Comparison of ENCODE assay signal across 8 cellular contexts in genomic region chr18:79465392-79465991, GRCh38.
DNase-seq lines count a peak whose midpoint lies in the region; ATAC-seq, FAIRE-seq and TF ChIP-seq lines count a peak whose summit lies in the region.

No MANE protein-coding gene starts in this region.

- H3K18ac ChIP-seq in mesendoderm (ENCODE audit: low read length), result peak overlapping the region; percentile 54

- H2BK15ac ChIP-seq in mesendoderm (replicated peaks; ENCODE audit: low read depth), result no peak overlapping the region

- H4K8ac ChIP-seq in mesendoderm (ENCODE audit: low read depth, low read length), result no peak overlapping the region

- no peaks in the 10 kb centered on the region for H3K79me1 ChIP-seq in mesendoderm (ENCODE audit: low read length)

- H3K27ac ChIP-seq in SJCRH30 (peak overlapping the region; percentile 81), mesendoderm (ENCODE audit: low read depth, low read length) (no peak overlapping the region)

- peak; percentile 83 to 85 for DNase-seq in SJCRH30
- DNase-seq in mesendoderm, result peak; percentile 60
- DNase-seq in H54 (ENCODE audit: insufficient read length, low spot score), result no peak
- no peak for DNase-seq in stimulated activated CD4-positive, alpha-beta T cell treated with anti-CD3 and anti-CD28 coated beads, Interleukin-4, amount 100 ng/mL, for 24 hours
- no peak for DNase-seq in stimulated activated CD4-positive, alpha-beta T cell treated with anti-CD3 and anti-CD28 coated beads, Interleukin-4, amount 100 ng/mL, for 1 hour
- DNase-seq in urothelium cell line (ENCODE audit: low spot score), result no peak

- H3K27me3 ChIP-seq in SJCRH30 (no peaks in the 10 kb centered on the region), mesendoderm (ENCODE audit: insufficient read depth, low read length, poor library complexity) (no peaks in the 10 kb centered on the region)

- FAIRE-seq in H54 (lab: Jason Lieb, UNC) (no peak), urothelium cell line (lab: Jason Lieb, UNC) (no peak)

- peak overlapping the region; percentile 65 for H3K9ac ChIP-seq in mesendoderm (ENCODE audit: low read length)

- H3K4ac ChIP-seq in mesendoderm (ENCODE audit: low read depth, low read length), result no peak overlapping the region

- H2BK120ac ChIP-seq in mesendoderm (ENCODE audit: low read depth, low read length), result no peak overlapping the region

- no peak overlapping the region for H3K23ac ChIP-seq in mesendoderm (ENCODE audit: low read length)

- no peak overlapping the region for H4K5ac ChIP-seq in mesendoderm (ENCODE audit: low read length)

- no peaks in the 10 kb centered on the region for H3K9me3 ChIP-seq in SJCRH30 (replicated peaks)

- peak overlapping the region; percentile 51 for H3K4me2 ChIP-seq in mesendoderm (ENCODE audit: low read length)

- WGBS in mesendoderm (ENCODE audit: extremely low coverage, insufficient coverage, low lambda C conversion rate), result no CpG with 5 or more reads among the region's 26 CpGs

- H3K4me1 ChIP-seq in SJCRH30, result peaks cover 8% of the 10 kb centered on the region; the same call in 1 of the 2 replicates
- H3K4me1 ChIP-seq in mesendoderm (ENCODE audit: control insufficient read depth, low read depth, low read length), result no peaks in the 10 kb centered on the region

- H2AK5ac ChIP-seq in mesendoderm (ENCODE audit: low read length), result no peak overlapping the region

- H3K56ac ChIP-seq in mesendoderm (ENCODE audit: low read length), result peak overlapping the region; percentile 75

- H3K36me3 ChIP-seq in SJCRH30, result no peaks in the 10 kb centered on the region
- peaks cover 1% of the 10 kb centered on the region for H3K36me3 ChIP-seq in mesendoderm (ENCODE audit: control insufficient read depth, insufficient read depth, low read length)

- H3K4me3 ChIP-seq in SJCRH30 (peak overlapping the region; percentile 55), mesendoderm (ENCODE audit: low read length) (no peak overlapping the region)

- H3K79me2 ChIP-seq in mesendoderm (ENCODE audit: control insufficient read depth, insufficient read depth, low read length), result no peaks in the 10 kb centered on the region

- no peak overlapping the region for H2BK5ac ChIP-seq in mesendoderm (ENCODE audit: low read length)

- peak; percentile 80 for ATAC-seq in GM18907 (IDR thresholded peaks at IDR 0.05; ENCODE audit: unreplicated experiment)
- peak; percentile 64 for ATAC-seq in HG02623 (IDR thresholded peaks at IDR 0.05; ENCODE audit: unreplicated experiment)

- no peak for TF ChIP-seq POLR2A in H54 (IDR thresholded peaks at IDR 0.05; ENCODE audit: low read depth, low read length)

Comparison
In these comparisons a context has a peak if more than half of its experiments do, and no peak if none do; other contexts are left out.
1. DNase-seq: peak in SJCRH30 (2 of 2) and mesendoderm (single experiment); none in H54 (single experiment), stimulated activated CD4-positive, alpha-beta T cell treated with anti-CD3 and anti-CD28 coated beads, Interleukin-4, amount 100 ng/mL, for 24 hours (single experiment), stimulated activated CD4-positive, alpha-beta T cell treated with anti-CD3 and anti-CD28 coated beads, Interleukin-4, amount 100 ng/mL, for 1 hour (single experiment) and urothelium cell line (single experiment).